In the genomic region with DNA sequence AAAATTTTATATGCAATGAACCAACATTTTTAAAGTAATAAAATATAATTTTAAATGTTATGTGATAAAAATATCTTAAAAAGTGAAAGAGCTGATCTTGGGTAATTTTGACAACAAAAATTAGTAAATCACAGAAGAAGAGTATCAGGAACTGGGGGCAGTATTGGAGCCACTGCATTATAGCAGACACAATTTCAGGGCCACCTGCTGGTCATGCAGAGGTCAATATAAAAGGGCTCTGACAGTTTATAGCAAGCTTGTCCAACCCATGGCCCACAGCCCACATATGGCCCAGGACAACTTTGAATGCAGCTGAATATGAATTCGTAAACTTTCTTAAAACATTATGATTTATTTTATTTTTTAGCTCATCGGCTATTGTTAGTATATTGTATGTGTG, we compare ENCODE assay signal across 1 cellular context.
TF ChIP-seq lines count a peak whose summit lies in the region.

No MANE protein-coding gene starts in this region.

TF ChIP-seq in GM23338, 12 proteins besides CTCF, POLR2A, EP300 and RAD21 (continued from another document):
- no peak for TF ChIP-seq ETS1 (IDR thresholded peaks at IDR 0.05)
- no peak for TF ChIP-seq JUNB (IDR thresholded peaks at IDR 0.05; ENCODE audit: unreplicated experiment)
